ENCODE assay signal across 7 cellular contexts in genomic region chr21:42652527-42653491, GRCh38. TPM values are rescaled to one million over a fixed set of nuclear protein-coding genes. Genes with fewer than 3 reads are reported as not detected.
DNase-seq lines count a peak whose midpoint lies in the region; ATAC-seq and TF ChIP-seq lines count a peak whose summit lies in the region.

No MANE protein-coding gene starts in this region.

- peaks cover 16% of the 10 kb centered on the region for H3K4me1 Mint-ChIP-seq in dendritic cell treated with granulocyte-macrophage colony-stimulating factor and Interleukin-4, amounts not matched to agents 40 ng/mL and 50 ng/mL, for 4 days (ENCODE audit: low read depth)

- peak overlapping the region; percentile 30 to 40 (median 36) for H3K4me3 ChIP-seq in right lobe of liver

- H3K27ac Mint-ChIP-seq in dendritic cell treated with granulocyte-macrophage colony-stimulating factor and Interleukin-4, amounts not matched to agents 40 ng/mL and 50 ng/mL, for 4 days: no peak overlapping the region

- peaks cover 0 to 12% (median 2%) of the 10 kb centered on the region in 4 donors for H3K4me1 ChIP-seq in right lobe of liver

- no peaks in the 10 kb centered on the region for H3K36me3 Mint-ChIP-seq in dendritic cell treated with granulocyte-macrophage colony-stimulating factor and Interleukin-4, amounts not matched to agents 40 ng/mL and 50 ng/mL, for 4 days (ENCODE audit: low read depth)

- H3K27me3 Mint-ChIP-seq in dendritic cell treated with granulocyte-macrophage colony-stimulating factor and Interleukin-4, amounts not matched to agents 40 ng/mL and 50 ng/mL, for 4 days: peaks cover 55% of the 10 kb centered on the region

- peak overlapping the region; percentile 65 for H3K4me3 Mint-ChIP-seq in dendritic cell treated with granulocyte-macrophage colony-stimulating factor and Interleukin-4, amounts not matched to agents 40 ng/mL and 50 ng/mL, for 4 days

- no peaks in the 10 kb centered on the region for H3K9me3 Mint-ChIP-seq in dendritic cell treated with granulocyte-macrophage colony-stimulating factor and Interleukin-4, amounts not matched to agents 40 ng/mL and 50 ng/mL, for 4 days

- H3K27me3 ChIP-seq in right lobe of liver: no peaks in the 10 kb centered on the region

- 12% methylated on average over 36 of the region's 44 CpGs for WGBS in right lobe of liver (ENCODE audit: insufficient coverage, low coverage, low lambda C conversion rate, missing lambda C conversion rate)

- TF ChIP-seq CTCF in GM13977 (IDR thresholded peaks at IDR 0.05; ENCODE audit: extremely low read depth, insufficient read depth, missing control alignments) (no peak), right lobe of liver (IDR thresholded peaks at IDR 0.05) (peak; percentile 56 to 87 (median 64)), GM13976 (IDR thresholded peaks at IDR 0.05; ENCODE audit: borderline replicate concordance, control extremely low read depth, extremely low read depth, insufficient read depth, missing control alignments) (no peak)

- TF ChIP-seq POLR2A in right lobe of liver (IDR thresholded peaks at IDR 0.05): peak; percentile 30

- H3K27ac ChIP-seq in right lobe of liver: peak overlapping the region in 1 of 3 donors; percentile 34

- DNase-seq in GM13977 (ENCODE audit: low spot score) (peak; percentile 45), NCI-H748 treated with DMSO at 0.1 percent for 48 hours (lab: John Stamatoyannopoulos, UW) (peak; percentile 11), right lobe of liver (peak; percentile 83 to 85 (median 84)), superior temporal gyrus (ENCODE audit: extremely low spot score) (peak; percentile 66), activated gamma-delta T cell treated with Interleukin-2 at 50 U/mL for 16 hours (no peak), GM13976 (ENCODE audit: low spot score) (no peak)

- ATAC-seq in right lobe of liver: peak; percentile 91 to 97 (median 96)

- no peaks in the 10 kb centered on the region for H3K9me3 ChIP-seq in right lobe of liver

- intact Hi-C loops in dendritic cell treated with granulocyte-macrophage colony-stimulating factor and Interleukin-4, amounts not matched to agents 40 ng/mL and 50 ng/mL, for 4 days (cut with micrococcal nuclease): no loop called here
- intact Hi-C loops in right lobe of liver (cut with DNase I): loop anchor here (10.0 kb wide), 3 partner anchors 152 to 182 kb away; no protein-coding TSS in a partner anchor

- H3K36me3 ChIP-seq in right lobe of liver: no peaks in the 10 kb centered on the region

- in situ Hi-C loops in GM13977 (cut with MboI; ENCODE audit: low pct_unique_long_range_greater_than_20kb, low sequenced_read_pairs, unreplicated experiment) (no loop called here), GM13976 (cut with MboI; ENCODE audit: low sequenced_read_pairs, unreplicated experiment) (no loop called here)

RNA-seq across cellular contexts. Expression of gene PDE9A, which starts 0.6 kb away (rescaled TPM):
- total RNA-seq in right lobe of liver: 1 to 10 TPM; 1.1 to 5.9 (median 3.3) TPM

Comparison
In these comparisons a context has a peak if more than half of its experiments do, and no peak if none do; other contexts are left out.
1. DNase-seq: peak in GM13977 (single experiment), NCI-H748 treated with DMSO at 0.1 percent for 48 hours (single experiment), right lobe of liver (3 of 3) and superior temporal gyrus (single experiment); none in activated gamma-delta T cell treated with Interleukin-2 at 50 U/mL for 16 hours (single experiment) and GM13976 (single experiment).
2. CTCF ChIP-seq: peak in right lobe of liver (4 of 4); none in GM13977 (single experiment) and GM13976 (single experiment).